In genomic region chr2:159738509-159739390, GRCh38 we compare ENCODE assay signal across 11 cellular contexts. TPM values are rescaled to one million over a fixed set of nuclear protein-coding genes. Genes with fewer than 3 reads are reported as not detected.
DNase-seq lines count a peak whose midpoint lies in the region; ATAC-seq, FAIRE-seq and TF ChIP-seq lines count a peak whose summit lies in the region.
"Had no signal": no experiment of that assay in that cellular context is flagged by ENCODE, and none has a peak within 500 bp of the region (broad histone marks: within the 10 kb centered on the region; RNA-seq: fewer than 3 reads in every experiment).

No MANE protein-coding gene starts in this region.

- DNase-seq in ACHN = peak; percentile 8
- DNase-seq in H54 (ENCODE audit: insufficient read length, low spot score) = no peak
- peak; percentile 24 for DNase-seq in UCSD-AML1 (lab: John Stamatoyannopoulos, UW; ENCODE audit: unreplicated experiment)
- no peak for DNase-seq in left lobe of liver (ENCODE audit: low spot score)
- DNase-seq in D721Med (ENCODE audit: insufficient read length, low spot score) = no peak
- DNase-seq in nucleus accumbens (lab: John Stamatoyannopoulos, UW) = no peak
- DNase-seq: activated effector memory CD4-positive, alpha-beta T cell treated with Interleukin-2 at 50 U/mL for 16 hours; NCI-H2171 treated with DMSO at 0.1 percent for 48 hours; stimulated activated CD4-positive, alpha-beta T cell treated with anti-CD3 and anti-CD28 coated beads, Interleukin-12 subunit alpha, Interleukin-12 subunit beta, amount 100 ng/mL, for 4 hours had no signal

- no peak for TF ChIP-seq POLR2A in H54 (IDR thresholded peaks at IDR 0.05; ENCODE audit: low read depth, low read length)

- in situ Hi-C loops in ACHN (cut with HindIII; ENCODE audit: low pct_ligation_motif_present, low pct_unique_long_range_greater_than_20kb, low sequenced_read_pairs) = no loop called here

- no peak for TF ChIP-seq CTCF in D721Med (IDR thresholded peaks at IDR 0.05; ENCODE audit: insufficient read depth, missing control alignments)

- peak; percentile 58 for FAIRE-seq in H54 (lab: Jason Lieb, UNC)
- no peak for FAIRE-seq in D721Med (lab: Jason Lieb, UNC)

- peak; percentile 50 for ATAC-seq in left lobe of liver
- no peak for ATAC-seq in HG02678 (IDR thresholded peaks at IDR 0.05; ENCODE audit: unreplicated experiment)
- no peak for ATAC-seq in GM18519 (IDR thresholded peaks at IDR 0.05; ENCODE audit: low FRiP score, unreplicated experiment)

RNA-seq across cellular contexts. Expression of gene MARCHF7, which starts 26.4 kb away (rescaled TPM):
- total RNA-seq in left lobe of liver = 25.3 TPM

RNA-seq across cellular contexts. Expression of gene CD302, which starts 59.3 kb away (rescaled TPM):
- 98.8 TPM for total RNA-seq in left lobe of liver

Comparison
In these comparisons a context has a peak if more than half of its experiments do, and no peak if none do; other contexts are left out.
1. DNase-seq: peak in ACHN (single experiment) and UCSD-AML1 (single experiment); none in H54 (single experiment), left lobe of liver (single experiment), D721Med (single experiment) and nucleus accumbens (0 of 56).